In the genomic region with DNA sequence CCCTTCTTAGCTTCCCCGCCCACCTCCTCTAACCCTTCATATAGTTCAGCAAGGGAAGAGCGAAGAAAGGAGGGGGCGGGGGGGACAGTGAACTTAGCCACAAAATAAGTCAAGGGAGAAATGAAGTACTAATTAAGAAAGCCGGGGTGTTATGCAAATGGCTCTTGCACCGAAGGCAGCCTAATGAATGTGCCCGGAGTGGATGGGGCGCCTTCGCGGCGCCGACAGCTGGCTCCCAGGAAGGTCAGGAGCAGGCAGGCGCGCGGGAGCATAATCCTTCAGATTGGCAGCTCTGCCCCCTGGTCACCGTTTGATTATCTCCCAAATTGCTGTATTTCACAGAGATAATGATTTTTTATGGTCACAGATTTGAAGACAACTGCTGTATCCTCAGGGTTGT, we compare ENCODE assay signal across 23 cellular contexts.
DNase-seq lines count a peak whose midpoint lies in the region; ATAC-seq and TF ChIP-seq lines count a peak whose summit lies in the region.
"Had no signal": no experiment of that assay in that cellular context is flagged by ENCODE, and none has a peak within 500 bp of the region (broad histone marks: within the 10 kb centered on the region; RNA-seq: fewer than 3 reads in every experiment).

No MANE protein-coding gene starts in this region.

- TF ChIP-seq CTCF in brain (conservative IDR thresholded peaks at IDR 0.05) (no peak), retinal pigment epithelial cell (conservative IDR thresholded peaks at IDR 0.05; ENCODE audit: low read depth, low read length) (no peak), MM.1S (IDR thresholded peaks at IDR 0.05; ENCODE audit: low read length) (no peak)

- no peak overlapping the region for H3K27ac ChIP-seq in HUES6 (ENCODE audit: low read depth, low read length)
- H3K27ac ChIP-seq in MM.1S (ENCODE audit: low read length): no peak overlapping the region
- H3K27ac ChIP-seq: heart left ventricle, HL-60 had no signal

- H2AFZ ChIP-seq in MM.1S (ENCODE audit: low read length): no peak overlapping the region

- H3F3A ChIP-seq in MM.1S (ENCODE audit: insufficient read depth, low read length): no peaks in the 10 kb centered on the region

- H3K36me3 ChIP-seq in HUES6 (ENCODE audit: control insufficient read depth, insufficient read depth, low read length) (no peaks in the 10 kb centered on the region), MM.1S (replicated peaks; ENCODE audit: insufficient read depth, low read length) (no peaks in the 10 kb centered on the region)
- H3K36me3 ChIP-seq: BE2C, heart left ventricle had no signal

- H3K9ac ChIP-seq in HUES6 (ENCODE audit: low read length): no peak overlapping the region
- H3K9ac ChIP-seq in MM.1S (ENCODE audit: low read length): no peak overlapping the region

- no peaks in the 10 kb centered on the region for H3K9me3 Mint-ChIP-seq in brain
- H3K9me3 Mint-ChIP-seq in activated T-cell treated with anti-CD3 and anti-CD28 coated beads, Interleukin-2, amount 50 U/mL, for 4 hours: peaks cover 10% of the 10 kb centered on the region

- peak overlapping the region; percentile 46 for H3K4me3 ChIP-seq in HUES6 (ENCODE audit: low read depth, low read length)
- H3K4me3 ChIP-seq in retinal pigment epithelial cell (ENCODE audit: low read length): peak overlapping the region; percentile 39
- H3K4me3 ChIP-seq in MM.1S (ENCODE audit: low read length): no peak overlapping the region
- H3K4me3 ChIP-seq: lung had no signal

- H3K9me3 ChIP-seq in HUES6 (ENCODE audit: control insufficient read depth, insufficient read depth, low read depth, low read length) (no peaks in the 10 kb centered on the region), MM.1S (replicated peaks; ENCODE audit: insufficient read depth, low read length) (no peaks in the 10 kb centered on the region)
- H3K9me3 ChIP-seq: BE2C, heart left ventricle had no signal

- peak overlapping the region in 1 of 5 experiments; percentile 42 for H3K27ac Mint-ChIP-seq in brain
- H3K27ac Mint-ChIP-seq: activated naive CD8-positive, alpha-beta T cell; stimulated activated naive CD8-positive, alpha-beta T cell treated with anti-CD3 and anti-CD28 coated beads, Interleukin-15, amount 100 ng/mL, for 72 hours had no signal

- ATAC-seq in GM19324 (IDR thresholded peaks at IDR 0.05; ENCODE audit: low FRiP score, unreplicated experiment): no peak
- no peak for ATAC-seq in activated T-cell treated with anti-CD3 and anti-CD28 coated beads, Interleukin-2, amount 50 U/mL, for 4 hours
- ATAC-seq: heart left ventricle; stimulated activated naive CD8-positive, alpha-beta T cell treated with anti-CD3 and anti-CD28 coated beads, Interleukin-15, amount 100 ng/mL, for 72 hours had no signal

- peaks cover 19% of the 10 kb centered on the region for H3K4me1 Mint-ChIP-seq in brain
- H3K4me1 Mint-ChIP-seq in activated T-cell treated with anti-CD3 and anti-CD28 coated beads, Interleukin-2, amount 50 U/mL, for 4 hours (ENCODE audit: low read depth): no peaks in the 10 kb centered on the region
- H3K4me1 Mint-ChIP-seq: central memory CD8-positive, alpha-beta T cell; stimulated activated naive CD8-positive, alpha-beta T cell treated with anti-CD3 and anti-CD28 coated beads, Interleukin-15, amount 100 ng/mL, for 72 hours had no signal

- H3K4me1 ChIP-seq in HUES6 (ENCODE audit: control insufficient read depth, insufficient read depth, low read length) (peaks cover 12% of the 10 kb centered on the region; the same call in 1 of the 2 replicates), MM.1S (ENCODE audit: low read length) (no peaks in the 10 kb centered on the region)
- H3K4me1 ChIP-seq: heart left ventricle had no signal

- H3K79me2 ChIP-seq in MM.1S (ENCODE audit: low read length): no peaks in the 10 kb centered on the region

- H3K4me3 Mint-ChIP-seq in brain: peak overlapping the region; percentile 39 to 81 (median 71)
- H3K4me3 Mint-ChIP-seq in activated T-cell treated with anti-CD3 and anti-CD28 coated beads, Interleukin-2, amount 50 U/mL, for 4 hours: no peak overlapping the region
- H3K4me3 Mint-ChIP-seq: activated naive CD8-positive, alpha-beta T cell; central memory CD8-positive, alpha-beta T cell; stimulated activated naive CD8-positive, alpha-beta T cell treated with anti-CD3 and anti-CD28 coated beads, Interleukin-15, amount 100 ng/mL, for 72 hours had no signal

- H3K36me3 Mint-ChIP-seq in brain: no peaks in the 10 kb centered on the region
- no peaks in the 10 kb centered on the region for H3K36me3 Mint-ChIP-seq in activated T-cell treated with anti-CD3 and anti-CD28 coated beads, Interleukin-2, amount 50 U/mL, for 4 hours (ENCODE audit: insufficient read depth)
- H3K36me3 Mint-ChIP-seq: activated naive CD8-positive, alpha-beta T cell had no signal

- H3K27me3 ChIP-seq in HUES6 (ENCODE audit: control insufficient read depth, insufficient read depth, low read length) (peaks cover 14% of the 10 kb centered on the region), MM.1S (replicated peaks; ENCODE audit: insufficient read depth, low read length) (no peaks in the 10 kb centered on the region)
- H3K27me3 ChIP-seq: BE2C, heart left ventricle had no signal

- H3K4me2 ChIP-seq in MM.1S (ENCODE audit: low read depth, low read length): no peak overlapping the region

- DNase-seq in iris pigment epithelial cell (ENCODE audit: low read depth) (peak; percentile 3), retinal pigment epithelial cell (ENCODE audit: low read depth) (no peak), MM.1S (no peak)
- DNase-seq in activated T-cell treated with anti-CD3 and anti-CD28 coated beads, Interleukin-2, amount 50 U/mL, for 4 hours: no peak
- no peak for DNase-seq in stimulated activated CD4-positive, alpha-beta T cell treated with anti-CD3 and anti-CD28 coated beads, Interleukin-2, amount 100 ng/mL, for 48 hours
- DNase-seq: activated CD4-positive, alpha-beta T cell treated with anti-CD3 and anti-CD28 coated beads for 1 hour; activated T-cell treated with anti-CD3 and anti-CD28 coated beads for 4 hours; BE2C; DMS153; NCI-H187; NCI-H69; occipital lobe; small intestine; stimulated activated naive CD8-positive, alpha-beta T cell treated with anti-CD3 and anti-CD28 coated beads, Interleukin-15, amount 100 ng/mL, for 72 hours; T-helper 1 cell had no signal

- H3K9me2 ChIP-seq in MM.1S (replicated peaks; ENCODE audit: insufficient read depth, low read length): no peaks in the 10 kb centered on the region

- H4K20me1 ChIP-seq in MM.1S (ENCODE audit: insufficient read depth, low read length): no peaks in the 10 kb centered on the region

- peaks cover 30% of the 10 kb centered on the region for H3K27me3 Mint-ChIP-seq in brain
- H3K27me3 Mint-ChIP-seq in activated T-cell treated with anti-CD3 and anti-CD28 coated beads, Interleukin-2, amount 50 U/mL, for 4 hours (ENCODE audit: low read depth): no peaks in the 10 kb centered on the region
- H3K27me3 Mint-ChIP-seq: central memory CD8-positive, alpha-beta T cell; stimulated activated naive CD8-positive, alpha-beta T cell treated with anti-CD3 and anti-CD28 coated beads, Interleukin-15, amount 100 ng/mL, for 72 hours had no signal
